ENCODE assay signal across 1 cellular context in the genomic region with DNA sequence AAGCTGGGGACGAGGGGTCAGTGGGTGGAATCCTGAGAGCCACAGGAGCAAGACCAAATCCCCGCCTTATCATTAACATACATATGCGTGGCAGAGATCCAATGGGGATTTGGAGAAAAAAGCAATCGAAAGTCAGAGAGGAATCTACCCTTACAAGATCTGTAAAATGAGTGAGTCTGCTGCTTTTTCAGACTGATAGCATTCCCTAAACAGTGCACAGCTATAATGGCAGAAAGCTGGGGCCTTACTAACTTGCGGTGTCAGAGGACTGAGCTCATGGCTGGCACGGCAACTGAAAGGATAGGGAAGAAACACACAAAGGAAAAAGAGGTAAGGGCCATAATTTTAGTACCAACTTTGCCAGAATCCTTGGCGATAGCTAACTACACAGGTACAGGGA.
TF ChIP-seq lines count a peak whose summit lies in the region.

No MANE protein-coding gene starts in this region.

TF ChIP-seq in WTC11, 78 proteins besides CTCF, POLR2A, EP300 and RAD21 (continued from another document):
- TF ChIP-seq, protein P1, sequence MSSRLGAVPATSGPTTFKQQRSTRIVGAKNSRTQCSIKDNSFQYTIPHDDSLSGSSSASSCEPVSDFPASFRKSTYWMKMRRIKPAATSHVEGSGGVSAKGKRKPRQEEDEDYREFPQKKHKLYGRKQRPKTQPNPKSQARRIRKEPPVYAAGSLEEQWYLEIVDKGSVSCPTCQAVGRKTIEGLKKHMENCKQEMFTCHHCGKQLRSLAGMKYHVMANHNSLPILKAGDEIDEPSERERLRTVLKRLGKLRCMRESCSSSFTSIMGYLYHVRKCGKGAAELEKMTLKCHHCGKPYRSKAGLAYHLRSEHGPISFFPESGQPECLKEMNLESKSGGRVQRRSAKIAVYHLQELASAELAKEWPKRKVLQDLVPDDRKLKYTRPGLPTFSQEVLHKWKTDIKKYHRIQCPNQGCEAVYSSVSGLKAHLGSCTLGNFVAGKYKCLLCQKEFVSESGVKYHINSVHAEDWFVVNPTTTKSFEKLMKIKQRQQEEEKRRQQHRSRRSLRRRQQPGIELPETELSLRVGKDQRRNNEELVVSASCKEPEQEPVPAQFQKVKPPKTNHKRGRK (CRISPR knock-in tag; IDR thresholded peaks at IDR 0.05; ENCODE audit: borderline replicate concordance) = no peak
- no peak for TF ChIP-seq ZNF317 (CRISPR knock-in tag; IDR thresholded peaks at IDR 0.05; ENCODE audit: borderline replicate concordance, low read depth)
- TF ChIP-seq, protein P2, sequence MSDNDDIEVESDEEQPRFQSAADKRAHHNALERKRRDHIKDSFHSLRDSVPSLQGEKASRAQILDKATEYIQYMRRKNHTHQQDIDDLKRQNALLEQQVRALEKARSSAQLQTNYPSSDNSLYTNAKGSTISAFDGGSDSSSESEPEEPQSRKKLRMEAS (CRISPR knock-in tag; IDR thresholded peaks at IDR 0.05) = no peak
- TF ChIP-seq, protein P3, sequence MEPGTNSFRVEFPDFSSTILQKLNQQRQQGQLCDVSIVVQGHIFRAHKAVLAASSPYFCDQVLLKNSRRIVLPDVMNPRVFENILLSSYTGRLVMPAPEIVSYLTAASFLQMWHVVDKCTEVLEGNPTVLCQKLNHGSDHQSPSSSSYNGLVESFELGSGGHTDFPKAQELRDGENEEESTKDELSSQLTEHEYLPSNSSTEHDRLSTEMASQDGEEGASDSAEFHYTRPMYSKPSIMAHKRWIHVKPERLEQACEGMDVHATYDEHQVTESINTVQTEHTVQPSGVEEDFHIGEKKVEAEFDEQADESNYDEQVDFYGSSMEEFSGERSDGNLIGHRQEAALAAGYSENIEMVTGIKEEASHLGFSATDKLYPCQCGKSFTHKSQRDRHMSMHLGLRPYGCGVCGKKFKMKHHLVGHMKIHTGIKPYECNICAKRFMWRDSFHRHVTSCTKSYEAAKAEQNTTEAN (CRISPR knock-in tag; IDR thresholded peaks at IDR 0.05) = no peak
- TF ChIP-seq SOX15 (CRISPR knock-in tag; IDR thresholded peaks at IDR 0.05) = no peak
